Comparison of ENCODE assay signal across 8 cellular contexts in the genomic region with DNA sequence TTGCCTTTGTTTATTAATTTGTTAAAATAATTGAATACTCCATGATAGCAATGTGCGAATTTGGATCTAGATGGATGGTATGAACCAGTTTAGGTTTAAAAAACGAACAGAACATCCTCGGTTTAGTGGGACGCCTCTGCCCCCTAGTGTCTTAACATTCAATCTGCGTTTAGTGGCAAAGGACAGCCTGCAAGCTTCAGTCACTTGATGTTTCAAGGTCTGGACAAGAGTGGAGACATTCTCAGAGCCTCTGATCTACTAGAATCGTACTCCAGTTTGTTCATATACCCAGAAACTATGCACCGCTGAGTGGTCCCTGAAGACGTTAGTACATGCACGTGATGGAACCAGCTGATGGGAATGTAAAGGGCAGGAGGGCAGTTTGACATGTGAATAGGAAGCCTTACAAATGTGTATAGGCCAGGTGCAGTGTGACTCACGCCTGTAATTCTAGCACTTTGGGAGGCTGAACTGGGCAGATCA. TPM values are rescaled to one million over a fixed set of nuclear protein-coding genes. Genes with fewer than 3 reads are reported as not detected.
A peak's percentile ranks its signal among the peaks of the same experiment; 100 is the strongest.
DNase-seq lines count a peak whose midpoint lies in the region; FAIRE-seq and TF ChIP-seq lines count a peak whose summit lies in the region.

No MANE protein-coding gene starts in this region.

- DNase-seq in COR-L47 (lab: John Stamatoyannopoulos, UW) (peak; percentile 79), GM20000 (ENCODE audit: low spot score) (peak; percentile 53), HK-2 (ENCODE audit: unreplicated experiment) (peak; percentile 50), NCI-H748 (lab: John Stamatoyannopoulos, UW; ENCODE audit: unreplicated experiment) (peak; percentile 53), middle frontal gyrus (ENCODE audit: extremely low spot score, low spot score) (peak; percentile 72), testis (peak; percentile 70)
- DNase-seq in activated CD4-positive, alpha-beta T cell treated with anti-CD3 and anti-CD28 coated beads, Interleukin-2, amount 50 U/mL, for 4 hours: peak; percentile 20 to 33

- TF ChIP-seq CTCF in GM20000 (IDR thresholded peaks at IDR 0.05; ENCODE audit: extremely low read depth, missing control alignments): peak; percentile 64
- peak; percentile 43 to 77 (median 70) for TF ChIP-seq CTCF in testis (IDR thresholded peaks at IDR 0.05)

- H3K4me1 ChIP-seq in testis: no peaks in the 10 kb centered on the region

- intact Hi-C loops in testis (cut with DNase I; ENCODE audit: low total_unique reads): no loop called here

- H3K4me3 ChIP-seq in testis: no peak overlapping the region

- H3K27me3 ChIP-seq in testis: no peaks in the 10 kb centered on the region

- no peak for TF ChIP-seq POLR2A in testis (IDR thresholded peaks at IDR 0.05)

- WGBS in testis, 2 donors: 26 to 28% methylated on average over 10 of the region's 10 CpGs

- H3K9me3 ChIP-seq in testis: no peaks in the 10 kb centered on the region

- H3K36me3 ChIP-seq in testis (ENCODE audit: low read depth, missing control alignments): no peaks in the 10 kb centered on the region

- no peak overlapping the region for H3K27ac ChIP-seq in testis

- FAIRE-seq in endometrium (lab: Jason Lieb, UNC): peak; percentile 78

RNA-seq across cellular contexts. Expression of a gene that starts 17.8 kb away (rescaled TPM):
- total RNA-seq in testis: 1 to 10 TPM; 1.9 to 4.1 TPM
- 0.98 TPM for polyA plus RNA-seq in testis (ENCODE audit: insufficient read depth, low read depth, low replicate concordance)

RNA-seq across cellular contexts. Expression of a gene that starts 20.5 kb away (rescaled TPM):
- 10 to 100 TPM; 35.1 to 39.8 TPM for total RNA-seq in testis
- polyA plus RNA-seq in testis (ENCODE audit: insufficient read depth, low read depth, low replicate concordance): 21.0 TPM

Comparison
In these comparisons a context has a peak if more than half of its experiments do, and no peak if none do; other contexts are left out.
1. DNase-seq: peak in every context shown above with its lines; median percentile 79 in COR-L47; 72 in middle frontal gyrus; 70 in testis; 53 in GM20000; 53 in NCI-H748; 50 in HK-2; 26 in activated CD4-positive, alpha-beta T cell treated with anti-CD3 and anti-CD28 coated beads, Interleukin-2, amount 50 U/mL, for 4 hours.